20 cellular contexts compared by ENCODE assay signal in the genomic region with DNA sequence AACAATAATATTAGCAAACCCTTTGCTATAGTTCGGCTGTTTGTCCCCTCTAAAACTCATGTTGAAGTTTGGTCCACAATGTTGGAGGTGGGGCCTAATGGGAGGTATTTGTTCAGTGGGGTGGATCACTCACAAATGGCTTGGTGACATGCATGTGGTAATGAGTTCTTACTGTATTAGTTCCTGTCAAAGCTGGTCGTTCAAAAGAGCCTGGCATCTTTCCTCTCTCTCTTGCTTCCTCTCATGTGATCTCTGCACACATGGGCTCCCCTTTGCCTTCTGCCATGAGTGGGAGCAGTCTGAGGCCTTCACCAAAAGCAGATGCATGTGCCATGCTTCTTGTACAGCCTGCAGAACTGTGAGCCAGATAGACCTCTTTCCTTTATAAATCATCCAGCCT. TPM values are rescaled to one million over a fixed set of nuclear protein-coding genes. Genes with fewer than 3 reads are reported as not detected.
A peak's percentile ranks its signal among the peaks of the same experiment; 100 is the strongest.
DNase-seq lines count a peak whose midpoint lies in the region; ATAC-seq, FAIRE-seq and TF ChIP-seq lines count a peak whose summit lies in the region.
"Had no signal": no experiment of that assay in that cellular context is flagged by ENCODE, and none has a peak within 500 bp of the region (broad histone marks: within the 10 kb centered on the region; RNA-seq: fewer than 3 reads in every experiment).

No MANE protein-coding gene starts in this region.

- no peaks in the 10 kb centered on the region for H3K9me3 Mint-ChIP-seq in activated CD8-positive, alpha-beta T cell treated with anti-CD3 and anti-CD28 coated beads, Interleukin-2, amount 10 ng/mL, durations not matched to agents 7 days and 5 days (ENCODE audit: insufficient read depth)
- no peaks in the 10 kb centered on the region for H3K9me3 Mint-ChIP-seq in activated CD8-positive, alpha-beta T cell treated with anti-CD3 and anti-CD28 coated beads for 36 hours
- no peaks in the 10 kb centered on the region for H3K9me3 Mint-ChIP-seq in CD4-positive, alpha-beta T cell
- H3K9me3 Mint-ChIP-seq in T-cell = no peaks in the 10 kb centered on the region

- H3K56ac ChIP-seq in H1 (replicated peaks; ENCODE audit: insufficient read length, low read depth, low read length) = no peak overlapping the region

- H3K18ac ChIP-seq in H1 (ENCODE audit: extremely low read depth, low read length) = no peak overlapping the region

- no peak for TF ChIP-seq RAD21 in H1 (IDR thresholded peaks at IDR 0.05 in 1 of 2, conservative IDR thresholded peaks at IDR 0.05 in 1 of 2; ENCODE audit: low read depth in 2 of 2, low read length in 2 of 2)

- no peaks in the 10 kb centered on the region for H3K9me3 ChIP-seq in CD4-positive, alpha-beta T cell (ENCODE audit: control insufficient read depth, low read length)
- H3K9me3 ChIP-seq in H1 (ENCODE audit: insufficient read depth in 2 of 2, low read depth in 1 of 2, low read length in 1 of 2) (no peaks in the 10 kb centered on the region), tibial artery (no peaks in the 10 kb centered on the region), right atrium auricular region (no peaks in the 10 kb centered on the region)
- H3K9me3 ChIP-seq: BLaER1 had no signal

- DNase-seq in activated CD8-positive, alpha-beta T cell treated with anti-CD3 and anti-CD28 coated beads, Interleukin-2, amount 10 ng/mL, durations not matched to agents 7 days and 5 days = no peak
- DNase-seq in activated CD8-positive, alpha-beta T cell treated with anti-CD3 and anti-CD28 coated beads for 36 hours = no peak
- no peak for DNase-seq in CD4-positive, alpha-beta T cell
- DNase-seq in T-cell (no peak), H1 (ENCODE audit: low read depth in 1 of 2, low spot score in 2 of 2) (no peak), NCI-H2227 (lab: John Stamatoyannopoulos, UW; ENCODE audit: unreplicated experiment) (no peak), tibial artery (no peak), right atrium auricular region (ENCODE audit: low spot score) (no peak)
- DNase-seq: DMS79 treated with DMSO at 0.1 percent for 48 hours, NCI-H187, NCI-H226, NCI-H524, PC-3, RPMI8226, SHP77 treated with DMSO at 0.1 percent for 48 hours had no signal

- H3K9ac ChIP-seq in H1 (replicated peaks in 1 of 4; ENCODE audit: extremely low read depth in 1 of 4, low read depth in 3 of 4, low read length in 3 of 4) = no peak overlapping the region
- H3K9ac ChIP-seq: BLaER1 had no signal

- H2AK5ac ChIP-seq in H1 (ENCODE audit: low read depth, low read length) = no peak overlapping the region

- no peak overlapping the region for H2BK12ac ChIP-seq in H1 (ENCODE audit: low read depth, low read length)

- FAIRE-seq in H1 (lab: Jason Lieb, UNC) = no peak
- FAIRE-seq: A204.1, HTR-8/SVneo had no signal

- no peak overlapping the region for H4K5ac ChIP-seq in H1 (ENCODE audit: insufficient read length, low read depth, low read length)

- H2BK5ac ChIP-seq in H1 (ENCODE audit: low read depth, low read length) = no peak overlapping the region

- H4K91ac ChIP-seq in H1 (replicated peaks; ENCODE audit: insufficient read length, low read length) = no peak overlapping the region

- H3K27ac ChIP-seq in CD4-positive, alpha-beta T cell (ENCODE audit: low read depth, low read length) = no peak overlapping the region
- H3K27ac ChIP-seq in H1 (ENCODE audit: low read depth, low read length) (no peak overlapping the region), tibial artery (no peak overlapping the region), right atrium auricular region (no peak overlapping the region)
- H3K27ac ChIP-seq: BLaER1 had no signal

- H3K4me3 ChIP-seq in H1 (ENCODE audit: extremely low read depth in 1 of 4, insufficient read depth in 2 of 4, low read depth in 3 of 4, low read length in 4 of 4) = no peak overlapping the region
- no peak overlapping the region for H3K4me3 ChIP-seq in tibial artery
- no peak overlapping the region for H3K4me3 ChIP-seq in right atrium auricular region
- H3K4me3 ChIP-seq: BLaER1, GM23338 had no signal

- ATAC-seq in activated CD8-positive, alpha-beta T cell treated with anti-CD3 and anti-CD28 coated beads, Interleukin-2, amount 10 ng/mL, durations not matched to agents 7 days and 5 days = no peak
- no peak for ATAC-seq in activated CD8-positive, alpha-beta T cell treated with anti-CD3 and anti-CD28 coated beads for 36 hours
- peak; percentile 54 for ATAC-seq in CD4-positive, alpha-beta T cell (ENCODE audit: poor library complexity)
- ATAC-seq in T-cell (replicated peaks in 1 of 4) = peak; percentile 33 to 61 (median 38)
- ATAC-seq: GM23338, HCT116, PC-3 had no signal

- no peak overlapping the region for H2BK120ac ChIP-seq in H1 (replicated peaks; ENCODE audit: low read depth, low read length)

- H3K23me2 ChIP-seq in H1 (ENCODE audit: low read depth, low read length) = no peaks in the 10 kb centered on the region

- H2BK15ac ChIP-seq in H1 (ENCODE audit: low read length) = no peak overlapping the region

- intact Hi-C loops in activated CD8-positive, alpha-beta T cell treated with anti-CD3 and anti-CD28 coated beads for 36 hours (cut with micrococcal nuclease) = no loop called here
- intact Hi-C loops in CD4-positive, alpha-beta T cell (cut with DNase I, micrococcal nuclease) = no loop called here
- intact Hi-C loops in tibial artery (cut with DNase I; ENCODE audit: low total_unique reads) = no loop called here

- H3K23ac ChIP-seq in H1 (ENCODE audit: insufficient read length) = no peak overlapping the region

- 91% methylated on average over 2 of the region's 2 CpGs; no CpG with 5 or more reads in 1 of the 2 experiments for WGBS in H1 (ENCODE audit: extremely low coverage in 1 of 2, insufficient coverage in 1 of 2, insufficient read length in 1 of 2, insufficient replicate concordance in 2 of 2, low coverage in 1 of 2, low lambda C conversion rate in 2 of 2, missing lambda C conversion rate in 1 of 2), 2 experiments

- peaks cover 43% of the 10 kb centered on the region for H3K4me1 Mint-ChIP-seq in activated CD8-positive, alpha-beta T cell treated with anti-CD3 and anti-CD28 coated beads, Interleukin-2, amount 10 ng/mL, durations not matched to agents 7 days and 5 days (ENCODE audit: low read depth)
- peaks cover 40% of the 10 kb centered on the region for H3K4me1 Mint-ChIP-seq in activated CD8-positive, alpha-beta T cell treated with anti-CD3 and anti-CD28 coated beads for 36 hours (ENCODE audit: low read depth)
- peaks cover 71% of the 10 kb centered on the region for H3K4me1 Mint-ChIP-seq in CD4-positive, alpha-beta T cell (ENCODE audit: low read depth)
- peaks cover 58 to 75% (median 66%) of the 10 kb centered on the region in 3 donors for H3K4me1 Mint-ChIP-seq in T-cell

- H3K4me2 ChIP-seq in H1 (ENCODE audit: insufficient read depth in 1 of 2, low read depth in 2 of 2, low read length in 2 of 2) = no peak overlapping the region
- H3K4me2 ChIP-seq: GM23338 had no signal

- H3K27ac Mint-ChIP-seq in activated CD8-positive, alpha-beta T cell treated with anti-CD3 and anti-CD28 coated beads, Interleukin-2, amount 10 ng/mL, durations not matched to agents 7 days and 5 days = peak overlapping the region; percentile 57
- H3K27ac Mint-ChIP-seq in activated CD8-positive, alpha-beta T cell treated with anti-CD3 and anti-CD28 coated beads for 36 hours = no peak overlapping the region
- H3K27ac Mint-ChIP-seq in CD4-positive, alpha-beta T cell = peak overlapping the region; percentile 28
- peak overlapping the region; percentile 94 to 98 for H3K27ac Mint-ChIP-seq in T-cell
- H3K27ac Mint-ChIP-seq: GM23338 had no signal

- no peak overlapping the region for H2BK20ac ChIP-seq in H1 (ENCODE audit: low read length)

- H3K4me1 ChIP-seq in H1 (replicated peaks in 1 of 4; ENCODE audit: control insufficient read depth in 3 of 4, insufficient read depth in 4 of 4, low read length in 3 of 4) (peaks cover 2 to 18% (median 8%) of the 10 kb centered on the region in 4 experiments), tibial artery (peaks cover 0 to 3% (median 0%) of the 10 kb centered on the region in 4 donors), right atrium auricular region (peaks cover 0 to 13% of the 10 kb centered on the region in 2 donors)

- H3K36me3 Mint-ChIP-seq in activated CD8-positive, alpha-beta T cell treated with anti-CD3 and anti-CD28 coated beads, Interleukin-2, amount 10 ng/mL, durations not matched to agents 7 days and 5 days (ENCODE audit: low read depth) = no peaks in the 10 kb centered on the region
- no peaks in the 10 kb centered on the region for H3K36me3 Mint-ChIP-seq in activated CD8-positive, alpha-beta T cell treated with anti-CD3 and anti-CD28 coated beads for 36 hours (ENCODE audit: low read depth)
- no peaks in the 10 kb centered on the region for H3K36me3 Mint-ChIP-seq in CD4-positive, alpha-beta T cell (ENCODE audit: low read depth)
- H3K36me3 Mint-ChIP-seq in T-cell = no peaks in the 10 kb centered on the region

- H3K36me3 ChIP-seq in H1 (ENCODE audit: control insufficient read depth in 2 of 4, insufficient read depth in 4 of 4, low read length in 3 of 4) (no peaks in the 10 kb centered on the region), tibial artery (no peaks in the 10 kb centered on the region), right atrium auricular region (no peaks in the 10 kb centered on the region)
- H3K36me3 ChIP-seq: BLaER1 had no signal

- TF ChIP-seq POLR2A in H1 (IDR thresholded peaks at IDR 0.05; ENCODE audit: control extremely low read depth in 1 of 2, low read depth in 2 of 2, low read length in 2 of 2) = no peak

- H4K20me1 ChIP-seq in H1 (replicated peaks in 1 of 2; ENCODE audit: control insufficient read depth in 1 of 2, insufficient read depth in 2 of 2, low read length in 2 of 2) = no peaks in the 10 kb centered on the region
- H4K20me1 ChIP-seq: BLaER1 had no signal

- TF ChIP-seq EP300 in H1 (IDR thresholded peaks at IDR 0.05; ENCODE audit: borderline replicate concordance in 1 of 2, low read depth in 2 of 2, low read length in 2 of 2) = no peak

- no peaks in the 10 kb centered on the region for H3K79me2 ChIP-seq in H1 (ENCODE audit: control insufficient read depth in 1 of 2, insufficient read depth in 2 of 2, low read length in 2 of 2)

- H3K27me3 ChIP-seq in CD4-positive, alpha-beta T cell (ENCODE audit: control insufficient read depth, insufficient read depth, low read length) = no peaks in the 10 kb centered on the region
- H3K27me3 ChIP-seq in H1 (replicated peaks in 1 of 4; ENCODE audit: control insufficient read depth in 3 of 4, extremely low read depth in 1 of 4, insufficient read depth in 3 of 4, low read length in 3 of 4) (peaks cover 0 to 5% (median 3%) of the 10 kb centered on the region in 4 experiments; a peak in 3 of 7 replicates), tibial artery (peaks cover 0 to 36% of the 10 kb centered on the region in 2 donors), right atrium auricular region (no peaks in the 10 kb centered on the region)
- H3K27me3 ChIP-seq: BLaER1 had no signal

- TF ChIP-seq CTCF in activated CD8-positive, alpha-beta T cell treated with anti-CD3 and anti-CD28 coated beads for 36 hours (IDR thresholded peaks at IDR 0.05) = no peak
- no peak for TF ChIP-seq CTCF in CD4-positive, alpha-beta T cell (IDR thresholded peaks at IDR 0.05)
- no peak for TF ChIP-seq CTCF in H1 (IDR thresholded peaks at IDR 0.05; ENCODE audit: control extremely low read depth in 1 of 3, insufficient read depth in 1 of 3, low read depth in 1 of 3, low read length in 3 of 3)
- TF ChIP-seq CTCF in tibial artery (IDR thresholded peaks at IDR 0.05) = no peak
- TF ChIP-seq CTCF in right atrium auricular region (IDR thresholded peaks at IDR 0.05) = no peak

- H3K27me3 Mint-ChIP-seq in activated CD8-positive, alpha-beta T cell treated with anti-CD3 and anti-CD28 coated beads, Interleukin-2, amount 10 ng/mL, durations not matched to agents 7 days and 5 days (ENCODE audit: low read depth) = peaks cover 14% of the 10 kb centered on the region
- peaks cover 1% of the 10 kb centered on the region for H3K27me3 Mint-ChIP-seq in activated CD8-positive, alpha-beta T cell treated with anti-CD3 and anti-CD28 coated beads for 36 hours
- no peaks in the 10 kb centered on the region for H3K27me3 Mint-ChIP-seq in CD4-positive, alpha-beta T cell
- H3K27me3 Mint-ChIP-seq in T-cell = peaks cover 0 to 5% of the 10 kb centered on the region in 2 donors

- H3K4me3 Mint-ChIP-seq in activated CD8-positive, alpha-beta T cell treated with anti-CD3 and anti-CD28 coated beads, Interleukin-2, amount 10 ng/mL, durations not matched to agents 7 days and 5 days = no peak overlapping the region
- H3K4me3 Mint-ChIP-seq in activated CD8-positive, alpha-beta T cell treated with anti-CD3 and anti-CD28 coated beads for 36 hours = no peak overlapping the region
- peak overlapping the region; percentile 8 for H3K4me3 Mint-ChIP-seq in CD4-positive, alpha-beta T cell
- peak overlapping the region in 1 of 3 donors; percentile 9 for H3K4me3 Mint-ChIP-seq in T-cell
- H3K4me3 Mint-ChIP-seq: GM23338 had no signal

- H3K14ac ChIP-seq in H1 (ENCODE audit: insufficient read length) = no peak overlapping the region

- no peak overlapping the region for H4K8ac ChIP-seq in H1 (ENCODE audit: extremely low read depth, insufficient read depth, low read length)

- no peaks in the 10 kb centered on the region for H3K79me1 ChIP-seq in H1 (ENCODE audit: low read depth, low read length)

- POLR2A ChIA-PET in activated CD8-positive, alpha-beta T cell treated with anti-CD3 and anti-CD28 coated beads, Interleukin-2, amount 10 ng/mL, durations not matched to agents 7 days and 5 days (lab: Charles Lee) = no interaction called here
- POLR2A ChIA-PET in activated CD8-positive, alpha-beta T cell treated with anti-CD3 and anti-CD28 coated beads for 36 hours (lab: Charles Lee) = no interaction called here
- POLR2A ChIA-PET in CD4-positive, alpha-beta T cell (lab: Charles Lee) = interaction anchor here (0.8 to 4.4 kb wide), 4 partner anchors 14 to 80 kb away, joined by 3 to 27 read pairs (median 10); a partner anchor contains a TSS
- POLR2A ChIA-PET in T-cell (lab: Charles Lee) (no interaction called here), H1 (lab: Charles Lee; ENCODE audit: partially characterized antibody) (interaction anchor here (1.2 kb wide), 1 partner anchor 9 kb away, joined by 3 read pairs; no protein-coding TSS in a partner anchor)

- CTCF ChIA-PET in activated CD8-positive, alpha-beta T cell treated with anti-CD3 and anti-CD28 coated beads, Interleukin-2, amount 10 ng/mL, durations not matched to agents 7 days and 5 days (lab: Charles Lee) = interaction anchor here (0.9 to 1.4 kb wide), 3 partner anchors 25 to 29 kb away, joined by 3 to 4 read pairs (median 3); no protein-coding TSS in a partner anchor
- CTCF ChIA-PET in activated CD8-positive, alpha-beta T cell treated with anti-CD3 and anti-CD28 coated beads for 36 hours (lab: Charles Lee) = interaction anchor here (2.3 kb wide), 1 partner anchor 25 kb away, joined by 16 read pairs; no protein-coding TSS in a partner anchor
- CTCF ChIA-PET in CD4-positive, alpha-beta T cell (lab: Charles Lee) = interaction anchor here (0.9 kb wide), 1 partner anchor 24 kb away, joined by 5 read pairs; no protein-coding TSS in a partner anchor
- CTCF ChIA-PET in T-cell (lab: Charles Lee) = interaction anchor here in 1 of 2 donors (1.5 kb wide), 1 partner anchor 29 kb away, joined by 7 read pairs; no protein-coding TSS in a partner anchor
- CTCF ChIA-PET in H1 (lab: Charles Lee; ENCODE audit: partially characterized antibody) = interaction anchor here (0.8 to 1.6 kb wide), 4 partner anchors 19 to 146 kb away, joined by 3 to 6 read pairs (median 3); no protein-coding TSS in a partner anchor

- 0 out of 2 replicates have a peak overlapping the region, but pooled peaks have one; percentile 0 for H2AFZ ChIP-seq in H1 (ENCODE audit: low read length)
- H2AFZ ChIP-seq: GM23338 had no signal

- no peak overlapping the region for H3K4ac ChIP-seq in H1 (replicated peaks; ENCODE audit: insufficient read length, low read depth, low read length)

RNA-seq across cellular contexts. Expression of a gene that starts 13.0 kb away (rescaled TPM):
- total RNA-seq in activated CD8-positive, alpha-beta T cell treated with anti-CD3 and anti-CD28 coated beads, Interleukin-2, amount 10 ng/mL, durations not matched to agents 7 days and 5 days = under 1 TPM; 0.16 to 0.26 TPM
- 1 to 10 TPM in 1 of 2 experiments, under 1 TPM in 1; 0.63 to 1.2 TPM for total RNA-seq in activated CD8-positive, alpha-beta T cell treated with anti-CD3 and anti-CD28 coated beads for 36 hours
- total RNA-seq in CD4-positive, alpha-beta T cell = 1 to 10 TPM; 3.5 to 4.3 TPM
- total RNA-seq in T-cell (1 to 10 TPM in 3 of 5 donors, under 1 TPM in 2; 0.41 to 2.5 (median 1.3) TPM), right atrium auricular region (under 1 TPM; 0.22 to 0.75 TPM)
- 9.4 and 9.6 TPM in 2 replicates for total RNA-seq in H1 (2021; fragmentation: NEBNext Ultra II Directional; extraction: Animal tissue kit (Norgen Biotek cat#: 25700))
- polyA plus RNA-seq in H1 (2011; rRNA removed) = 2.5 and 3.3 TPM in 2 replicates
- 4.9 TPM for polyA plus RNA-seq in H1 (2011; cell fraction: cytosol; rRNA removed)
- polyA plus RNA-seq in H1 (2011; cell fraction: nucleus; rRNA removed) = 7.5 TPM
- 5.3 to 6.9 TPM (median 6.0 TPM) in 4 replicates for polyA plus RNA-seq in H1 (2012, experiment 1 of 2)
- polyA plus RNA-seq in H1 (2012, experiment 2 of 2) = 1.4 TPM
- 3.8 TPM for polyA plus RNA-seq in H1 (2013, experiment 1 of 2)
- polyA plus RNA-seq in H1 (2013, experiment 2 of 2) = 4.1 TPM
- 17.7 and 32.5 TPM in 2 replicates for polyA minus RNA-seq in H1 (2011; rRNA and poly(A)+ RNA removed)
- polyA minus RNA-seq in H1 (2011; cell fraction: cytosol; rRNA and poly(A)+ RNA removed) = 8.6 TPM
- polyA minus RNA-seq in H1 (2011; cell fraction: nucleus; rRNA and poly(A)+ RNA removed) = 28.2 TPM

RNA-seq across cellular contexts. Expression of a gene that starts 31.7 kb away (rescaled TPM):
- total RNA-seq in activated CD8-positive, alpha-beta T cell treated with anti-CD3 and anti-CD28 coated beads, Interleukin-2, amount 10 ng/mL, durations not matched to agents 7 days and 5 days = 10 to 100 TPM; 65.2 to 74.6 TPM
- total RNA-seq in activated CD8-positive, alpha-beta T cell treated with anti-CD3 and anti-CD28 coated beads for 36 hours = 10 to 100 TPM; 43.0 to 44.5 TPM
- total RNA-seq in CD4-positive, alpha-beta T cell = 10 to 100 TPM; 21.5 to 22.2 TPM
- total RNA-seq in T-cell = 10 to 100 TPM; 18.2 to 37.4 (median 27.7) TPM
- 14.0 and 19.8 TPM in 2 replicates for total RNA-seq in H1 (2021; fragmentation: NEBNext Ultra II Directional; extraction: Animal tissue kit (Norgen Biotek cat#: 25700))
- 69.6 and 74.7 TPM in 2 replicates for polyA plus RNA-seq in H1 (2011; rRNA removed)
- polyA plus RNA-seq in H1 (2011; cell fraction: cytosol; rRNA removed) = 53.9 TPM
- 35.6 TPM for polyA plus RNA-seq in H1 (2011; cell fraction: nucleus; rRNA removed)
- 21.2 to 43.8 TPM (median 34.3 TPM) in 4 replicates for polyA plus RNA-seq in H1 (2012, experiment 1 of 2)
- 101 TPM for polyA plus RNA-seq in H1 (2012, experiment 2 of 2)
- polyA plus RNA-seq in H1 (2013, experiment 1 of 2) = 14.7 TPM
- polyA plus RNA-seq in H1 (2013, experiment 2 of 2) = 17.6 TPM
- 3.6 and 10.3 TPM in 2 replicates for polyA minus RNA-seq in H1 (2011; rRNA and poly(A)+ RNA removed)
- polyA minus RNA-seq in H1 (2011; cell fraction: cytosol; rRNA and poly(A)+ RNA removed) = 8.7 TPM
- polyA minus RNA-seq in H1 (2011; cell fraction: nucleus; rRNA and poly(A)+ RNA removed) = 7.6 TPM
- total RNA-seq in right atrium auricular region = 10 to 100 TPM; 42.9 to 85.1 TPM

RNA-seq across cellular contexts. Expression of a gene that starts 50.6 kb away (rescaled TPM):
- total RNA-seq in activated CD8-positive, alpha-beta T cell treated with anti-CD3 and anti-CD28 coated beads, Interleukin-2, amount 10 ng/mL, durations not matched to agents 7 days and 5 days = 100 to 1,000 TPM; 116 to 129 TPM
- total RNA-seq in activated CD8-positive, alpha-beta T cell treated with anti-CD3 and anti-CD28 coated beads for 36 hours = 1 to 10 TPM in 1 of 2 experiments, under 1 TPM in 1; 0.86 to 4.1 TPM
- total RNA-seq in CD4-positive, alpha-beta T cell = 1 to 10 TPM; 1.7 to 2.2 TPM
- total RNA-seq in T-cell = 1 to 10 TPM; 1.6 to 6.1 (median 1.8) TPM
- 0.76 and 1.0 TPM in 2 replicates for total RNA-seq in H1 (2021; fragmentation: NEBNext Ultra II Directional; extraction: Animal tissue kit (Norgen Biotek cat#: 25700))
- polyA plus RNA-seq in H1 (2011; rRNA removed) = 1.9 and 2.2 TPM in 2 replicates
- polyA plus RNA-seq in H1 (2011; cell fraction: cytosol; rRNA removed) = 2.5 TPM
- 8.4 TPM for polyA plus RNA-seq in H1 (2011; cell fraction: nucleus; rRNA removed)
- polyA plus RNA-seq in H1 (2012, experiment 1 of 2) = 1.6 to 2.5 TPM (median 1.9 TPM) in 4 replicates
- 3.8 TPM for polyA plus RNA-seq in H1 (2012, experiment 2 of 2)
- polyA plus RNA-seq in H1 (2013, experiment 1 of 2) = 1.6 TPM
- 1.4 TPM for polyA plus RNA-seq in H1 (2013, experiment 2 of 2)
- polyA minus RNA-seq in H1 (2011; rRNA and poly(A)+ RNA removed) = 0.57 and 0.68 TPM in 2 replicates
- polyA minus RNA-seq in H1 (2011; cell fraction: cytosol; rRNA and poly(A)+ RNA removed) = 1.4 TPM
- polyA minus RNA-seq in H1 (2011; cell fraction: nucleus; rRNA and poly(A)+ RNA removed) = 1.7 TPM
- total RNA-seq in right atrium auricular region = 100 to 1,000 TPM; 140 to 229 TPM

Comparison
In these comparisons a context has a peak if more than half of its experiments do, and no peak if none do; other contexts are left out.
1. RNA of a gene that starts 50.6 kb away (total RNA-seq): 140 to 229 TPM in right atrium auricular region and 116 to 129 TPM in activated CD8-positive, alpha-beta T cell treated with anti-CD3 and anti-CD28 coated beads, Interleukin-2, amount 10 ng/mL, durations not matched to agents 7 days and 5 days; 0.86 to 4.1 TPM in activated CD8-positive, alpha-beta T cell treated with anti-CD3 and anti-CD28 coated beads for 36 hours, 1.7 to 2.2 TPM in CD4-positive, alpha-beta T cell, 1.6 to 6.1 TPM in T-cell and 0.76 to 1.0 TPM in H1; every median in the first group is over 10 times any median in the second.
2. ATAC-seq: peak in CD4-positive, alpha-beta T cell (single experiment) and T-cell (4 of 4); none in activated CD8-positive, alpha-beta T cell treated with anti-CD3 and anti-CD28 coated beads, Interleukin-2, amount 10 ng/mL, durations not matched to agents 7 days and 5 days (single experiment) and activated CD8-positive, alpha-beta T cell treated with anti-CD3 and anti-CD28 coated beads for 36 hours (single experiment).
3. POLR2A ChIA-PET loops: an anchor here in CD4-positive, alpha-beta T cell (0.8 to 4.4 kb wide) and H1 (1.2 kb wide); none called in activated CD8-positive, alpha-beta T cell treated with anti-CD3 and anti-CD28 coated beads, Interleukin-2, amount 10 ng/mL, durations not matched to agents 7 days and 5 days, activated CD8-positive, alpha-beta T cell treated with anti-CD3 and anti-CD28 coated beads for 36 hours and T-cell.